In the genomic region with DNA sequence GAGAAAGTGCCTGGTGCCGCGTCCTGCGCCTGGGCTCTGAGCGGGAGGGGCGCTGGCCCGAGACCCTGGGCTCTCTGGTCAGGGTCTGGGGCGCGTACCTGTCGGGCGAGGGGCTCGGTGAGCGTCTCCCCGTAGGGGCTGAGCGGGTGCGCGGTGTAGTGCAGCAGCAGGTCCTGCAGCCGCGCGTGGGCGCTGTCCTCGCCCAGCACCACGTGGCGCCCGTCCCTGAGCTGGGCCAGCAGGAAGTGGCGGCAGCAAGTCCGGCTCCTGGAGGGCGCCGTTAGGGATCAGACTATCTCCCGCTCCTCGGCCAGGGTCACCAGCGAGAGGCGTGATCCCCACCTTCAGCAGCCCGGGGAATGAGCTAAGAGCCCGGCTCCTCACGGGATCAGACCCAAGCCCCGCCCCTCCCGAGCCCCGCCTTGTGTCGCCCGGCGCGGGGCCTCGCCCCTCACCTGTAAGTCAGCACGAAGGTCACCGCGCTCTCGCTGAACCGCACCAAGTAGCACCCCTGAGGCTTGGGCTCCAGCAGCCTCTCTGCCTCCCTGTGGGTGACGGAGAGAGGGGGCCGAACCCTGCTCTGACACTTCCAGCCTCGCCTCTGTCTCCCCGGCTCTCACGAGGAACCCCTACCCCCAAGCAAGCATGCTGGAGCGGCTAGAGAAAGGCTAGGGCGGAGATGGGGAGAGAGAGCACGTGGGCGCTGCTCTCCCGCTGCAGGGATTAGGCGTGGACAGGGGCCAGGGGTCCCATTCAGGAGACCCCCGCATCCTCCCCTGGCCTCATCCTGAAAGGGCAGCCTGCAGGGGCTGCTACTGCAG, we compare ENCODE assay signal across 9 cellular contexts. TPM values are rescaled to one million over a fixed set of nuclear protein-coding genes. Genes with fewer than 3 reads are reported as not detected.
DNase-seq lines count a peak whose midpoint lies in the region; ATAC-seq and TF ChIP-seq lines count a peak whose summit lies in the region.
"Had no signal": no experiment of that assay in that cellular context is flagged by ENCODE, and none has a peak within 500 bp of the region (broad histone marks: within the 10 kb centered on the region; RNA-seq: fewer than 3 reads in every experiment).

No MANE protein-coding gene starts in this region.

- peak overlapping the region; percentile 92 for H3K4me3 Mint-ChIP-seq in activated CD8-positive, alpha-beta T cell treated with anti-CD3 and anti-CD28 coated beads, Interleukin-2, amount 10 ng/mL, durations not matched to agents 7 days and 5 days
- peak overlapping the region; percentile 92 to 96 for H3K4me3 Mint-ChIP-seq in effector memory CD8-positive, alpha-beta T cell

- POLR2A ChIA-PET in activated CD8-positive, alpha-beta T cell treated with anti-CD3 and anti-CD28 coated beads, Interleukin-2, amount 10 ng/mL, durations not matched to agents 7 days and 5 days (lab: Charles Lee) = interaction anchor here (0.6 to 5.7 kb wide), 6 partner anchors 8 to 48 kb away, joined by 3 to 39 read pairs (median 8); no protein-coding TSS in a partner anchor

- peaks cover 71% of the 10 kb centered on the region for H3K36me3 Mint-ChIP-seq in activated CD8-positive, alpha-beta T cell treated with anti-CD3 and anti-CD28 coated beads, Interleukin-2, amount 10 ng/mL, durations not matched to agents 7 days and 5 days (ENCODE audit: low read depth)
- H3K36me3 Mint-ChIP-seq in effector memory CD8-positive, alpha-beta T cell (ENCODE audit: insufficient read depth) = peaks cover 88% of the 10 kb centered on the region

- peak; percentile 55 for ATAC-seq in activated CD8-positive, alpha-beta T cell treated with anti-CD3 and anti-CD28 coated beads, Interleukin-2, amount 10 ng/mL, durations not matched to agents 7 days and 5 days
- peak; percentile 59 for ATAC-seq in effector memory CD8-positive, alpha-beta T cell (replicated peaks)
- ATAC-seq in GM21367 (IDR thresholded peaks at IDR 0.05; ENCODE audit: unreplicated experiment) (no peak), HG03378 (IDR thresholded peaks at IDR 0.05; ENCODE audit: unreplicated experiment) (no peak)

- peak overlapping the region; percentile 100 for H3K27ac Mint-ChIP-seq in activated CD8-positive, alpha-beta T cell treated with anti-CD3 and anti-CD28 coated beads, Interleukin-2, amount 10 ng/mL, durations not matched to agents 7 days and 5 days
- H3K27ac Mint-ChIP-seq in effector memory CD8-positive, alpha-beta T cell = peak overlapping the region; percentile 98 to 99

- CTCF ChIA-PET in activated CD8-positive, alpha-beta T cell treated with anti-CD3 and anti-CD28 coated beads, Interleukin-2, amount 10 ng/mL, durations not matched to agents 7 days and 5 days (lab: Charles Lee) = interaction anchor here (0.7 to 11.2 kb wide), 27 partner anchors 8 to 152 kb away, joined by 3 to 164 read pairs (median 4); a partner anchor contains a TSS

- peak; percentile 62 for TF ChIP-seq CTCF in GM12873 (IDR thresholded peaks at IDR 0.05; ENCODE audit: insufficient read depth, low read depth, low read length, missing control alignments)

- H3K4me1 Mint-ChIP-seq in activated CD8-positive, alpha-beta T cell treated with anti-CD3 and anti-CD28 coated beads, Interleukin-2, amount 10 ng/mL, durations not matched to agents 7 days and 5 days (ENCODE audit: low read depth) = peaks cover 70% of the 10 kb centered on the region
- peaks cover 62 to 64% of the 10 kb centered on the region in 2 donors for H3K4me1 Mint-ChIP-seq in effector memory CD8-positive, alpha-beta T cell (ENCODE audit: low read depth in 2 of 2)

- DNase-seq in NCI-H1105 treated with DMSO at 0.1 percent for 48 hours (lab: John Stamatoyannopoulos, UW) (peak; percentile 35), mesenteric fat pad (ENCODE audit: low spot score) (peak; percentile 89)
- DNase-seq in activated CD8-positive, alpha-beta T cell treated with anti-CD3 and anti-CD28 coated beads, Interleukin-2, amount 10 ng/mL, durations not matched to agents 7 days and 5 days = peak; percentile 83
- peak; percentile 74 to 80 (median 79) for DNase-seq in effector memory CD8-positive, alpha-beta T cell
- peak; percentile 42 for DNase-seq in stimulated activated CD8-positive, alpha-beta memory T cell treated with anti-CD3 and anti-CD28 coated beads, Interleukin-15, amount 100 ng/mL, for 1 hour (ENCODE audit: low read depth)

- H3K9me3 Mint-ChIP-seq in activated CD8-positive, alpha-beta T cell treated with anti-CD3 and anti-CD28 coated beads, Interleukin-2, amount 10 ng/mL, durations not matched to agents 7 days and 5 days (ENCODE audit: insufficient read depth) = no peaks in the 10 kb centered on the region
- no peaks in the 10 kb centered on the region for H3K9me3 Mint-ChIP-seq in effector memory CD8-positive, alpha-beta T cell

- H3K27me3 Mint-ChIP-seq in activated CD8-positive, alpha-beta T cell treated with anti-CD3 and anti-CD28 coated beads, Interleukin-2, amount 10 ng/mL, durations not matched to agents 7 days and 5 days (ENCODE audit: low read depth) = no peaks in the 10 kb centered on the region
- no peaks in the 10 kb centered on the region for H3K27me3 Mint-ChIP-seq in effector memory CD8-positive, alpha-beta T cell

RNA-seq across cellular contexts. Expression of a gene that starts 2.7 kb away (rescaled TPM):
- total RNA-seq in activated CD8-positive, alpha-beta T cell treated with anti-CD3 and anti-CD28 coated beads, Interleukin-2, amount 10 ng/mL, durations not matched to agents 7 days and 5 days = 10 to 100 TPM; 84.0 to 86.7 TPM
- 4.7 TPM for total RNA-seq in mesenteric fat pad
- total RNA-seq: myocyte had no signal

RNA-seq across cellular contexts. Expression of a gene that starts 45.0 kb away (rescaled TPM):
- under 1 TPM; 0.21 TPM for total RNA-seq in activated CD8-positive, alpha-beta T cell treated with anti-CD3 and anti-CD28 coated beads, Interleukin-2, amount 10 ng/mL, durations not matched to agents 7 days and 5 days
- total RNA-seq in mesenteric fat pad = 0.10 TPM

RNA-seq across cellular contexts. Expression of a gene that starts 46.6 kb away (rescaled TPM):
- total RNA-seq in activated CD8-positive, alpha-beta T cell treated with anti-CD3 and anti-CD28 coated beads, Interleukin-2, amount 10 ng/mL, durations not matched to agents 7 days and 5 days = 10 to 100 TPM; 71.9 to 75.5 TPM
- 64.4 TPM for total RNA-seq in mesenteric fat pad

RNA-seq across cellular contexts. Expression of a gene that starts 46.7 kb away (rescaled TPM):
- 1 to 10 TPM; 9.9 TPM for total RNA-seq in activated CD8-positive, alpha-beta T cell treated with anti-CD3 and anti-CD28 coated beads, Interleukin-2, amount 10 ng/mL, durations not matched to agents 7 days and 5 days
- total RNA-seq in mesenteric fat pad = 1.8 TPM

Comparison
In these comparisons a context has a peak if more than half of its experiments do, and no peak if none do; other contexts are left out.
1. DNase-seq: peak in every context shown above with its lines; median percentile 89 in mesenteric fat pad; 83 in activated CD8-positive, alpha-beta T cell treated with anti-CD3 and anti-CD28 coated beads, Interleukin-2, amount 10 ng/mL, durations not matched to agents 7 days and 5 days; 79 in effector memory CD8-positive, alpha-beta T cell; 42 in stimulated activated CD8-positive, alpha-beta memory T cell treated with anti-CD3 and anti-CD28 coated beads, Interleukin-15, amount 100 ng/mL, for 1 hour; 35 in NCI-H1105 treated with DMSO at 0.1 percent for 48 hours.
2. ATAC-seq: peak in activated CD8-positive, alpha-beta T cell treated with anti-CD3 and anti-CD28 coated beads, Interleukin-2, amount 10 ng/mL, durations not matched to agents 7 days and 5 days (single experiment) and effector memory CD8-positive, alpha-beta T cell (single experiment); none in GM21367 (single experiment) and HG03378 (single experiment).
3. RNA of a gene that starts 2.7 kb away (total RNA-seq): 84.0 to 86.7 TPM in activated CD8-positive, alpha-beta T cell treated with anti-CD3 and anti-CD28 coated beads, Interleukin-2, amount 10 ng/mL, durations not matched to agents 7 days and 5 days; 4.7 TPM in mesenteric fat pad (single experiment); every median in the first group is over 10 times any median in the second.